ENCODE assay signal across 14 cellular contexts in the genomic region with DNA sequence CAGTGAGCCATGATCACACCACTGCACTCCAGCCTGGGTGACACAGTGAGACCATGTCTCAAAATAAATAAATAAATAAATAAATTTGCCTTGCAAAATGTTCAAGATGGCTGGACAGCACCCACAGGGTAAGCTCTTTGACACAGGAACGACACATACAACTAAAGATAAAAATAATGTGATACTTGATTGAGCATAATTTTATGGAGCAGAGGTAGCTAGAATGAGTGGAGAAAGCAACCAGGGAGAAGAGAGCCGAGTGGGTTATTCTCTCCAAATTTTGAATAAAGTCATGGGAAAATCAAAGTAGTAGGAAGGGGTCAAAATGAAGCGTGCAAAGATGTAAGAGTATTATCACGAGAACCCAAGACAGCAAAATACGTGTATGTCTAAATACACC.
A peak's percentile ranks its signal among the peaks of the same experiment; 100 is the strongest.
DNase-seq lines count a peak whose midpoint lies in the region; ATAC-seq and TF ChIP-seq lines count a peak whose summit lies in the region.
"Had no signal": no experiment of that assay in that cellular context is flagged by ENCODE, and none has a peak within 500 bp of the region (broad histone marks: within the 10 kb centered on the region; RNA-seq: fewer than 3 reads in every experiment).

No MANE protein-coding gene starts in this region.

- ATAC-seq in T-helper 17 cell: no peak
- ATAC-seq in GM18861 (IDR thresholded peaks at IDR 0.05; ENCODE audit: unreplicated experiment): no peak
- ATAC-seq: HCT116, K562 had no signal

- no peaks in the 10 kb centered on the region for H3K9me3 Mint-ChIP-seq in activated naive CD4-positive, alpha-beta T cell treated with anti-CD3 and anti-CD28 coated beads, Interleukin-2, amount 50 U/mL, for 24 hours
- peaks cover 6% of the 10 kb centered on the region for H3K9me3 Mint-ChIP-seq in activated naive CD4-positive, alpha-beta T cell treated with anti-CD3 and anti-CD28 coated beads, Interleukin-2, amount 10 ng/mL, durations not matched to agents 7 days and 5 days

- H3K4me3 Mint-ChIP-seq in activated naive CD4-positive, alpha-beta T cell treated with anti-CD3 and anti-CD28 coated beads, Interleukin-2, amount 50 U/mL, for 24 hours: no peak overlapping the region
- no peak overlapping the region for H3K4me3 Mint-ChIP-seq in activated naive CD4-positive, alpha-beta T cell treated with anti-CD3 and anti-CD28 coated beads, Interleukin-2, amount 10 ng/mL, durations not matched to agents 7 days and 5 days
- peak overlapping the region; percentile 19 for H3K4me3 Mint-ChIP-seq in T-helper 17 cell
- H3K4me3 Mint-ChIP-seq: CD4-positive, CD25-positive, alpha-beta regulatory T cell had no signal

- H3K36me3 Mint-ChIP-seq in activated naive CD4-positive, alpha-beta T cell treated with anti-CD3 and anti-CD28 coated beads, Interleukin-2, amount 50 U/mL, for 24 hours: no peaks in the 10 kb centered on the region
- no peaks in the 10 kb centered on the region for H3K36me3 Mint-ChIP-seq in activated naive CD4-positive, alpha-beta T cell treated with anti-CD3 and anti-CD28 coated beads, Interleukin-2, amount 10 ng/mL, durations not matched to agents 7 days and 5 days
- H3K36me3 Mint-ChIP-seq in T-helper 17 cell (ENCODE audit: low read depth): no peaks in the 10 kb centered on the region

- H3K27me3 Mint-ChIP-seq in activated naive CD4-positive, alpha-beta T cell treated with anti-CD3 and anti-CD28 coated beads, Interleukin-2, amount 50 U/mL, for 24 hours: no peaks in the 10 kb centered on the region
- peaks cover 9% of the 10 kb centered on the region for H3K27me3 Mint-ChIP-seq in activated naive CD4-positive, alpha-beta T cell treated with anti-CD3 and anti-CD28 coated beads, Interleukin-2, amount 10 ng/mL, durations not matched to agents 7 days and 5 days
- H3K27me3 Mint-ChIP-seq in T-helper 17 cell: peaks cover 4% of the 10 kb centered on the region

- no peaks in the 10 kb centered on the region for H3K9me3 ChIP-seq in T-helper 17 cell (ENCODE audit: control insufficient read depth, low read length, poor library complexity, severe bottlenecking)

- peak overlapping the region; percentile 79 for H3K27ac Mint-ChIP-seq in activated naive CD4-positive, alpha-beta T cell treated with anti-CD3 and anti-CD28 coated beads, Interleukin-2, amount 50 U/mL, for 24 hours
- H3K27ac Mint-ChIP-seq in activated naive CD4-positive, alpha-beta T cell treated with anti-CD3 and anti-CD28 coated beads, Interleukin-2, amount 10 ng/mL, durations not matched to agents 7 days and 5 days: no peak overlapping the region
- H3K27ac Mint-ChIP-seq in T-helper 17 cell: no peak overlapping the region
- H3K27ac Mint-ChIP-seq: CD4-positive, CD25-positive, alpha-beta regulatory T cell had no signal

- TF ChIP-seq CTCF in GM12875 (IDR thresholded peaks at IDR 0.05; ENCODE audit: borderline replicate concordance, insufficient read depth, low read depth, low read length) (no peak), foreskin fibroblast (IDR thresholded peaks at IDR 0.05; ENCODE audit: low read depth, low read length) (no peak)

- no peak for DNase-seq in activated naive CD4-positive, alpha-beta T cell treated with anti-CD3 and anti-CD28 coated beads, Interleukin-2, amount 10 ng/mL, durations not matched to agents 7 days and 5 days
- DNase-seq in T-helper 17 cell (no peak), GOT3 (lab: John Stamatoyannopoulos, UW) (no peak), foreskin fibroblast (no peak)
- DNase-seq in stimulated activated CD4-positive, alpha-beta T cell treated with anti-CD3 and anti-CD28 coated beads, Interleukin-1b, Interleukin-23, amount 100 ng/mL, for 48 hours: no peak
- DNase-seq: Calu3; CD4-positive, CD25-positive, alpha-beta regulatory T cell; DMS 273 treated with DMSO at 0.1 percent for 48 hours; Kasumi-1 had no signal

- peak overlapping the region; percentile 54 for H3K4me3 ChIP-seq in GM12875 (ENCODE audit: low read depth, low read length)
- H3K4me3 ChIP-seq in foreskin fibroblast (ENCODE audit: low read depth in 1 of 2, low read length in 2 of 2): no peak overlapping the region
- H3K4me3 ChIP-seq: K562 had no signal

- CTCF ChIA-PET in activated naive CD4-positive, alpha-beta T cell treated with anti-CD3 and anti-CD28 coated beads, Interleukin-2, amount 10 ng/mL, durations not matched to agents 7 days and 5 days (lab: Charles Lee): no interaction called here

- H3K4me1 Mint-ChIP-seq in activated naive CD4-positive, alpha-beta T cell treated with anti-CD3 and anti-CD28 coated beads, Interleukin-2, amount 50 U/mL, for 24 hours: peaks cover 11% of the 10 kb centered on the region
- H3K4me1 Mint-ChIP-seq in activated naive CD4-positive, alpha-beta T cell treated with anti-CD3 and anti-CD28 coated beads, Interleukin-2, amount 10 ng/mL, durations not matched to agents 7 days and 5 days: peaks cover 11% of the 10 kb centered on the region
- peaks cover 3% of the 10 kb centered on the region for H3K4me1 Mint-ChIP-seq in T-helper 17 cell
